32 cellular contexts compared by ENCODE assay signal in genomic region chr17:7425756-7426155, GRCh38. TPM values are rescaled to one million over a fixed set of nuclear protein-coding genes. Genes with fewer than 3 reads are reported as not detected.
"Had no signal": no experiment of that assay in that cellular context is flagged by ENCODE, and none has a peak within 500 bp of the region (broad histone marks: within the 10 kb centered on the region; RNA-seq: fewer than 3 reads in every experiment).

No MANE protein-coding gene starts in this region.

- H3K9me3 ChIP-seq: colonic mucosa, esophagus squamous epithelium, gastrocnemius medialis, heart right ventricle, left lung, lower lobe of right lung, mucosa of descending colon had no signal

- H3K27ac Mint-ChIP-seq: dendritic cell treated with granulocyte-macrophage colony-stimulating factor and Interleukin-4, amounts not matched to agents 40 ng/mL and 50 ng/mL, for 4 days; effector memory CD8-positive, alpha-beta T cell; endodermal cell; mesothelial cell of epicardium had no signal

- H3K36me3 Mint-ChIP-seq: mesothelial cell of epicardium had no signal

- H3K27ac ChIP-seq: colonic mucosa, epithelial cell of prostate, esophagus squamous epithelium, gastrocnemius medialis, heart right ventricle, left lung, lower lobe of right lung had no signal

- H3K4me3 Mint-ChIP-seq: dendritic cell treated with granulocyte-macrophage colony-stimulating factor and Interleukin-4, amounts not matched to agents 40 ng/mL and 50 ng/mL, for 4 days; effector memory CD8-positive, alpha-beta T cell; endodermal cell; mesothelial cell of epicardium had no signal

- H3K4me1 ChIP-seq: colonic mucosa, esophagus squamous epithelium, gastrocnemius medialis, heart right ventricle, left lung, lower lobe of right lung had no signal

- H3K27me3 Mint-ChIP-seq: effector memory CD8-positive, alpha-beta T cell had no signal

- H3K9me3 Mint-ChIP-seq: dendritic cell treated with granulocyte-macrophage colony-stimulating factor and Interleukin-4, amounts not matched to agents 40 ng/mL and 50 ng/mL, for 4 days; effector memory CD8-positive, alpha-beta T cell; endodermal cell; mesothelial cell of epicardium had no signal

- H3K4me1 Mint-ChIP-seq: endodermal cell, mesothelial cell of epicardium had no signal

- H3K36me3 ChIP-seq: colonic mucosa, esophagus squamous epithelium, gastrocnemius medialis, heart right ventricle, left lung, lower lobe of right lung had no signal

- DNase-seq: colonic mucosa; cortex of kidney; effector CD8-positive, alpha-beta T cell; effector memory CD8-positive, alpha-beta T cell; endodermal cell; erythroblast; esophagus squamous epithelium; foreskin fibroblast; foreskin melanocyte; gastrocnemius medialis; glutamatergic neuron; head of caudate nucleus; heart right ventricle; hippocampal formation; left cardiac atrium; left ventricle myocardium superior; lower lobe of right lung; mesenchymal stem cell; mucosa of descending colon had no signal

- H3K4me3 ChIP-seq: colonic mucosa, esophagus squamous epithelium, gastrocnemius medialis, heart right ventricle, left lung, lower lobe of right lung, mucosa of descending colon had no signal

- H3K27me3 ChIP-seq: colonic mucosa, esophagus squamous epithelium, gastrocnemius medialis, heart right ventricle, left lung had no signal

RNA-seq across cellular contexts. Expression of gene SPEM2, which starts 0.3 kb away (rescaled TPM):
- total RNA-seq: chondrocyte, colonic mucosa, dermis microvascular lymphatic vessel endothelial cell, endodermal cell, esophagus mucosa, esophagus squamous epithelium, gastrocnemius medialis, glomerular endothelial cell, heart right ventricle, kidney epithelial cell, left cardiac atrium, left lung, left ventricle myocardium superior, lower leg skin, lower lobe of right lung, lung microvascular endothelial cell, mesenteric fat pad, mesothelial cell of epicardium, mucosa of descending colon had no signal
- polyA plus RNA-seq: heart right ventricle, keratinocyte had no signal

RNA-seq across cellular contexts. Expression of gene SPEM3, which starts 2.9 kb away (rescaled TPM):
- total RNA-seq: chondrocyte, colonic mucosa, dermis microvascular lymphatic vessel endothelial cell, endodermal cell, esophagus mucosa, esophagus squamous epithelium, gastrocnemius medialis, glomerular endothelial cell, heart right ventricle, kidney epithelial cell, left cardiac atrium, left lung, left ventricle myocardium superior, lower leg skin, lower lobe of right lung, lung microvascular endothelial cell, mesenteric fat pad, mesothelial cell of epicardium, mucosa of descending colon had no signal
- polyA plus RNA-seq: heart right ventricle, keratinocyte had no signal

RNA-seq across cellular contexts. Expression of gene SPEM1, which starts 5.6 kb away (rescaled TPM):
- total RNA-seq: chondrocyte, colonic mucosa, dermis microvascular lymphatic vessel endothelial cell, esophagus mucosa, esophagus squamous epithelium, gastrocnemius medialis, glomerular endothelial cell, heart right ventricle, kidney epithelial cell, left cardiac atrium, left lung, left ventricle myocardium superior, lower leg skin, lower lobe of right lung, lung microvascular endothelial cell, mesenteric fat pad, mucosa of descending colon had no signal
- polyA plus RNA-seq: heart right ventricle, keratinocyte had no signal
